22 cellular contexts compared by ENCODE assay signal in genomic region chr13:97521726-97522125, GRCh38.
"Had no signal": no experiment of that assay in that cellular context is flagged by ENCODE, and none has a peak within 500 bp of the region (broad histone marks: within the 10 kb centered on the region; RNA-seq: fewer than 3 reads in every experiment).

No MANE protein-coding gene starts in this region.

- H3K4me1 ChIP-seq: heart left ventricle, sigmoid colon, upper lobe of left lung had no signal

- H3K27me3 ChIP-seq: brain microvascular endothelial cell, heart left ventricle, sigmoid colon, upper lobe of left lung had no signal

- H3K27me3 Mint-ChIP-seq: dendritic cell treated with granulocyte-macrophage colony-stimulating factor and Interleukin-4, amounts not matched to agents 40 ng/mL and 50 ng/mL, for 4 days had no signal

- H3K27ac ChIP-seq: brain microvascular endothelial cell, heart left ventricle, sigmoid colon, thoracic aorta, upper lobe of left lung had no signal

- H3K4me3 Mint-ChIP-seq: activated CD8-positive, alpha-beta T cell treated with anti-CD3 and anti-CD28 coated beads, Interleukin-2, amount 10 ng/mL, durations not matched to agents 7 days and 5 days; activated T-helper 1 cell treated with anti-CD3 and anti-CD28 coated beads, Interleukin-12 subunit alpha, Interleukin-12 subunit beta, Interleukin-2, Interleukin-4 antibody, amounts not matched to agents 30 ng/mL and 10 ng/mL and 1 ng/mL, durations not matched to agents 14 hours and 24 hours and 36 hours; dendritic cell treated with granulocyte-macrophage colony-stimulating factor and Interleukin-4, amounts not matched to agents 40 ng/mL and 50 ng/mL, for 4 days; mesothelial cell of epicardium; naive thymus-derived CD8-positive, alpha-beta T cell had no signal

- H3K36me3 ChIP-seq: brain microvascular endothelial cell, heart left ventricle, sigmoid colon, thoracic aorta, upper lobe of left lung had no signal

- H3K4me3 ChIP-seq: heart left ventricle, sigmoid colon, smooth muscle cell, thoracic aorta, upper lobe of left lung had no signal

- DNase-seq: activated CD4-positive, alpha-beta T cell treated with anti-CD3 and anti-CD28 coated beads for 1 hour; activated CD4-positive, alpha-beta T cell treated with anti-CD3 and anti-CD28 coated beads, Interleukin-2, amount 50 U/mL, for 1 hour; activated CD8-positive, alpha-beta T cell treated with anti-CD3 and anti-CD28 coated beads, Interleukin-2, amount 10 ng/mL, durations not matched to agents 7 days and 5 days; activated gamma-delta T cell; activated naive CD4-positive, alpha-beta T cell treated with anti-CD3 and anti-CD28 coated beads, Interleukin-2, amount 50 U/mL, for 16 hours; aorta; brain microvascular endothelial cell; caudate nucleus; effector CD4-positive, alpha-beta T cell; heart left ventricle; left ventricle myocardium superior; mammary epithelial cell; naive thymus-derived CD8-positive, alpha-beta T cell; sigmoid colon; stimulated activated CD4-positive, alpha-beta T cell treated with anti-CD3 and anti-CD28 coated beads, Interleukin-4, amount 100 ng/mL, for 1 hour; stimulated activated naive CD4-positive, alpha-beta T cell treated with Interleukin-2 at 50 U/mL for 16 hours; upper lobe of left lung had no signal

- H3K4me1 Mint-ChIP-seq: naive thymus-derived CD8-positive, alpha-beta T cell had no signal

- ATAC-seq: activated CD8-positive, alpha-beta T cell treated with anti-CD3 and anti-CD28 coated beads, Interleukin-2, amount 10 ng/mL, durations not matched to agents 7 days and 5 days; heart left ventricle; left ventricle myocardium superior; naive thymus-derived CD8-positive, alpha-beta T cell had no signal

- H3K36me3 Mint-ChIP-seq: mesothelial cell of epicardium had no signal

- H3K27ac Mint-ChIP-seq: activated CD8-positive, alpha-beta T cell treated with anti-CD3 and anti-CD28 coated beads, Interleukin-2, amount 10 ng/mL, durations not matched to agents 7 days and 5 days; activated T-helper 1 cell treated with anti-CD3 and anti-CD28 coated beads, Interleukin-12 subunit alpha, Interleukin-12 subunit beta, Interleukin-2, Interleukin-4 antibody, amounts not matched to agents 30 ng/mL and 10 ng/mL and 1 ng/mL, durations not matched to agents 14 hours and 24 hours and 36 hours; dendritic cell treated with granulocyte-macrophage colony-stimulating factor and Interleukin-4, amounts not matched to agents 40 ng/mL and 50 ng/mL, for 4 days; mesothelial cell of epicardium; naive thymus-derived CD8-positive, alpha-beta T cell had no signal

- H3K4me2 ChIP-seq: smooth muscle cell had no signal

- H3K9me3 Mint-ChIP-seq: activated T-helper 1 cell treated with anti-CD3 and anti-CD28 coated beads, Interleukin-12 subunit alpha, Interleukin-12 subunit beta, Interleukin-2, Interleukin-4 antibody, amounts not matched to agents 30 ng/mL and 10 ng/mL and 1 ng/mL, durations not matched to agents 14 hours and 24 hours and 36 hours had no signal
